Comparison of ENCODE assay signal across 8 cellular contexts in genomic region chr1:107141491-107142369, GRCh38. TPM values are rescaled to one million over a fixed set of nuclear protein-coding genes. Genes with fewer than 3 reads are reported as not detected.
A peak's percentile ranks its signal among the peaks of the same experiment; 100 is the strongest.
DNase-seq lines count a peak whose midpoint lies in the region; ATAC-seq and TF ChIP-seq lines count a peak whose summit lies in the region.

No MANE protein-coding gene starts in this region.

- no peak overlapping the region for H3K27ac ChIP-seq in BLaER1
- no peak overlapping the region for H3K27ac ChIP-seq in RWPE1

- H3K4me2 ChIP-seq in BLaER1 (peak overlapping the region; percentile 99), skeletal muscle satellite cell (ENCODE audit: low read length) (peak overlapping the region; percentile 90)

- POLR2A ChIA-PET in RWPE1 (lab: Yijun Ruan, JAX; ENCODE audit: low non-redundant PET): no interaction called here

- ATAC-seq in GM18868 (IDR thresholded peaks at IDR 0.05; ENCODE audit: unreplicated experiment) (peak; percentile 51), HG03565 (IDR thresholded peaks at IDR 0.05; ENCODE audit: unreplicated experiment) (no peak)

- H3K27me3 ChIP-seq in BLaER1 (peaks cover 43% of the 10 kb centered on the region), skeletal muscle satellite cell (ENCODE audit: control insufficient read depth, insufficient read depth, low read length) (peaks cover 3% of the 10 kb centered on the region)

- in situ Hi-C loops in KBM-7 (cut with MboI; ENCODE audit: low pct_unique_long_range_greater_than_20kb, low sequenced_read_pairs): no loop called here

- H3K4me3 ChIP-seq in BLaER1 (peak overlapping the region; percentile 70), cardiac fibroblast (replicated peaks in 1 of 2; ENCODE audit: low read depth in 2 of 2, low read length in 2 of 2) (peak overlapping the region; percentile 46), skeletal muscle satellite cell (ENCODE audit: low read length) (peak overlapping the region; percentile 64)

- H3K4me1 ChIP-seq in BLaER1 (peaks cover 18% of the 10 kb centered on the region), skeletal muscle satellite cell (ENCODE audit: control insufficient read depth, insufficient read depth, low read length) (peaks cover 13% of the 10 kb centered on the region)

- TF ChIP-seq CTCF in RWPE1 (conservative IDR thresholded peaks at IDR 0.05; ENCODE audit: low read depth) (peak; percentile 69), cardiac fibroblast (IDR thresholded peaks at IDR 0.05; ENCODE audit: low read depth, low read length) (peak; percentile 50)

- no peak overlapping the region for H3K9ac ChIP-seq in BLaER1
- peak overlapping the region; percentile 46 for H3K9ac ChIP-seq in skeletal muscle satellite cell (ENCODE audit: low read depth, low read length)

- CTCF ChIA-PET in RWPE1 (lab: Yijun Ruan, JAX): interaction anchor here (0.5 to 0.8 kb wide), 5 partner anchors 36 to 1126 kb away, joined by 3 to 5 read pairs (median 3); no protein-coding TSS in a partner anchor

- no peaks in the 10 kb centered on the region for H3K36me3 ChIP-seq in BLaER1
- no peaks in the 10 kb centered on the region for H3K36me3 ChIP-seq in skeletal muscle satellite cell (ENCODE audit: insufficient read depth, low read length)

- H3K9me3 ChIP-seq in BLaER1: no peaks in the 10 kb centered on the region
- H3K9me3 ChIP-seq in skeletal muscle satellite cell (replicated peaks; ENCODE audit: low read length): no peaks in the 10 kb centered on the region

- peaks cover 8% of the 10 kb centered on the region; the same call in 1 of the 2 replicates for H4K20me1 ChIP-seq in BLaER1

- DNase-seq in KBM-7 (peak; percentile 70), RWPE1 (ENCODE audit: low spot score) (no peak), cardiac fibroblast (ENCODE audit: low read depth in 2 of 2) (peak; percentile 66 to 70), inferior parietal cortex (ENCODE audit: extremely low spot score) (peak; percentile 83)

RNA-seq across cellular contexts. Expression of gene NTNG1, which starts 0.9 kb away (rescaled TPM):
- total RNA-seq in skeletal muscle satellite cell (2012; rRNA removed): 3.0 and 7.0 TPM in 2 replicates
